Comparison of ENCODE assay signal across 1 cellular context in genomic region chr2:111984213-111984604, GRCh38.
TF ChIP-seq lines count a peak whose summit lies in the region.

No MANE protein-coding gene starts in this region.

TF ChIP-seq in SK-N-SH, 30 proteins besides CTCF, POLR2A, EP300 and RAD21 (continued from another document):
- TF ChIP-seq PBX3 (IDR thresholded peaks at IDR 0.05) (peak; percentile 67), TAF1 (IDR thresholded peaks at IDR 0.05; ENCODE audit: borderline replicate concordance, low read depth, low read length) (no peak), MAX (IDR thresholded peaks at IDR 0.05; ENCODE audit: low read depth) (no peak), RFX5 (IDR thresholded peaks at IDR 0.05; ENCODE audit: low read length) (no peak), MXI1 (IDR thresholded peaks at IDR 0.05; ENCODE audit: low read depth, low read length) (no peak), TEAD4 (IDR thresholded peaks at IDR 0.05; ENCODE audit: borderline replicate concordance, insufficient read depth) (no peak), FOXJ3 (CRISPR knock-in tag; IDR thresholded peaks at IDR 0.05) (no peak), JUND (IDR thresholded peaks at IDR 0.05) (no peak), TCF12 (IDR thresholded peaks at IDR 0.05) (0 out of 2 replicates have a peak, but pooled peaks have one; percentile 52)
- TF ChIP-seq, protein P1, sequence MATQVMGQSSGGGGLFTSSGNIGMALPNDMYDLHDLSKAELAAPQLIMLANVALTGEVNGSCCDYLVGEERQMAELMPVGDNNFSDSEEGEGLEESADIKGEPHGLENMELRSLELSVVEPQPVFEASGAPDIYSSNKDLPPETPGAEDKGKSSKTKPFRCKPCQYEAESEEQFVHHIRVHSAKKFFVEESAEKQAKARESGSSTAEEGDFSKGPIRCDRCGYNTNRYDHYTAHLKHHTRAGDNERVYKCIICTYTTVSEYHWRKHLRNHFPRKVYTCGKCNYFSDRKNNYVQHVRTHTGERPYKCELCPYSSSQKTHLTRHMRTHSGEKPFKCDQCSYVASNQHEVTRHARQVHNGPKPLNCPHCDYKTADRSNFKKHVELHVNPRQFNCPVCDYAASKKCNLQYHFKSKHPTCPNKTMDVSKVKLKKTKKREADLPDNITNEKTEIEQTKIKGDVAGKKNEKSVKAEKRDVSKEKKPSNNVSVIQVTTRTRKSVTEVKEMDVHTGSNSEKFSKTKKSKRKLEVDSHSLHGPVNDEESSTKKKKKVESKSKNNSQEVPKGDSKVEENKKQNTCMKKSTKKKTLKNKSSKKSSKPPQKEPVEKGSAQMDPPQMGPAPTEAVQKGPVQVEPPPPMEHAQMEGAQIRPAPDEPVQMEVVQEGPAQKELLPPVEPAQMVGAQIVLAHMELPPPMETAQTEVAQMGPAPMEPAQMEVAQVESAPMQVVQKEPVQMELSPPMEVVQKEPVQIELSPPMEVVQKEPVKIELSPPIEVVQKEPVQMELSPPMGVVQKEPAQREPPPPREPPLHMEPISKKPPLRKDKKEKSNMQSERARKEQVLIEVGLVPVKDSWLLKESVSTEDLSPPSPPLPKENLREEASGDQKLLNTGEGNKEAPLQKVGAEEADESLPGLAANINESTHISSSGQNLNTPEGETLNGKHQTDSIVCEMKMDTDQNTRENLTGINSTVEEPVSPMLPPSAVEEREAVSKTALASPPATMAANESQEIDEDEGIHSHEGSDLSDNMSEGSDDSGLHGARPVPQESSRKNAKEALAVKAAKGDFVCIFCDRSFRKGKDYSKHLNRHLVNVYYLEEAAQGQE (IDR thresholded peaks at IDR 0.05; ENCODE audit: low read depth, low read length) = no peak
